ENCODE assay signal across 1 cellular context in genomic region chr20:45892828-45893500, GRCh38.
TF ChIP-seq lines count a peak whose summit lies in the region.

No MANE protein-coding gene starts in this region.

TF ChIP-seq in Ishikawa, 13 proteins besides CTCF, POLR2A, EP300 and RAD21 (continued from another document):
- TF ChIP-seq CREB1 (IDR thresholded peaks at IDR 0.05; ENCODE audit: low read depth) = no peak
